Comparison of ENCODE assay signal across 8 cellular contexts in genomic region chr2:28366496-28367282, GRCh38. TPM values are rescaled to one million over a fixed set of nuclear protein-coding genes. Genes with fewer than 3 reads are reported as not detected.
A peak's percentile ranks its signal among the peaks of the same experiment; 100 is the strongest.
DNase-seq lines count a peak whose midpoint lies in the region; ATAC-seq and TF ChIP-seq lines count a peak whose summit lies in the region.

No MANE protein-coding gene starts in this region.

- H3K9me3 Mint-ChIP-seq in activated CD4-positive, alpha-beta memory T cell treated with anti-CD3 and anti-CD28 coated beads, Interleukin-2, amount 10 ng/mL, durations not matched to agents 7 days and 5 days: no peaks in the 10 kb centered on the region
- H3K9me3 Mint-ChIP-seq in stimulated activated memory B cell treated with anti-CD40 and anti-IgM and Interleukin-4, amounts not matched to agents 10 μg/mL and 1 μg/mL and 100 μg/mL, for 72 hours: no peaks in the 10 kb centered on the region
- peaks cover 1% of the 10 kb centered on the region for H3K9me3 Mint-ChIP-seq in glutamatergic neuron (ENCODE audit: unreplicated experiment)

- no peaks in the 10 kb centered on the region for H3K36me3 ChIP-seq in MM.1S (replicated peaks; ENCODE audit: insufficient read depth, low read length)

- CTCF ChIA-PET in activated CD4-positive, alpha-beta memory T cell treated with anti-CD3 and anti-CD28 coated beads, Interleukin-2, amount 10 ng/mL, durations not matched to agents 7 days and 5 days (lab: Charles Lee): interaction anchor here (1.0 to 2.0 kb wide), 2 partner anchors 18 to 24 kb away, joined by 3 to 8 read pairs; no protein-coding TSS in a partner anchor
- CTCF ChIA-PET in HEK293T (lab: Yijun Ruan, JAX): no interaction called here

- no peaks in the 10 kb centered on the region for H3K27me3 ChIP-seq in MM.1S (replicated peaks; ENCODE audit: insufficient read depth, low read length)

- no peaks in the 10 kb centered on the region for H3K79me2 ChIP-seq in MM.1S (ENCODE audit: low read length)

- no peak overlapping the region; the same call in 1 of the 2 replicates for H3K4me2 ChIP-seq in MM.1S (ENCODE audit: low read depth, low read length)

- H3K9me2 ChIP-seq in MM.1S (replicated peaks; ENCODE audit: insufficient read depth, low read length): no peaks in the 10 kb centered on the region

- intact Hi-C loops in left cardiac atrium (cut with DNase I): no loop called here

- H3K4me3 ChIP-seq in MM.1S (ENCODE audit: low read length): no peak overlapping the region

- no peaks in the 10 kb centered on the region for H3F3A ChIP-seq in MM.1S (ENCODE audit: insufficient read depth, low read length)

- no peak overlapping the region for H2AFZ ChIP-seq in MM.1S (ENCODE audit: low read length)

- H3K9me3 ChIP-seq in MM.1S (replicated peaks; ENCODE audit: insufficient read depth, low read length): no peaks in the 10 kb centered on the region

- POLR2A ChIA-PET in activated CD4-positive, alpha-beta memory T cell treated with anti-CD3 and anti-CD28 coated beads, Interleukin-2, amount 10 ng/mL, durations not matched to agents 7 days and 5 days (lab: Charles Lee): interaction anchor here (0.8 to 8.2 kb wide), 7 partner anchors 10 to 115 kb away, joined by 3 to 65 read pairs (median 8); partner anchors contain the start of gene FOSL2
- POLR2A ChIA-PET in HEK293T (lab: Yijun Ruan, JAX): no interaction called here

- DNase-seq in MM.1S: peak; percentile 34
- peak; percentile 83 for DNase-seq in activated CD4-positive, alpha-beta memory T cell treated with anti-CD3 and anti-CD28 coated beads, Interleukin-2, amount 10 ng/mL, durations not matched to agents 7 days and 5 days
- DNase-seq in left cardiac atrium: no peak
- DNase-seq in GM19240 (ENCODE audit: insufficient read length, low spot score): no peak
- DNase-seq in HEK293T (ENCODE audit: extremely low spot score): no peak
- DNase-seq in glutamatergic neuron: no peak

- peak overlapping the region; percentile 52 for H3K4me3 Mint-ChIP-seq in activated CD4-positive, alpha-beta memory T cell treated with anti-CD3 and anti-CD28 coated beads, Interleukin-2, amount 10 ng/mL, durations not matched to agents 7 days and 5 days
- no peak overlapping the region for H3K4me3 Mint-ChIP-seq in stimulated activated memory B cell treated with anti-CD40 and anti-IgM and Interleukin-4, amounts not matched to agents 10 μg/mL and 1 μg/mL and 100 μg/mL, for 72 hours
- H3K4me3 Mint-ChIP-seq in glutamatergic neuron (ENCODE audit: unreplicated experiment): no peak overlapping the region

- peaks cover 4% of the 10 kb centered on the region for H3K27me3 Mint-ChIP-seq in activated CD4-positive, alpha-beta memory T cell treated with anti-CD3 and anti-CD28 coated beads, Interleukin-2, amount 10 ng/mL, durations not matched to agents 7 days and 5 days
- H3K27me3 Mint-ChIP-seq in stimulated activated memory B cell treated with anti-CD40 and anti-IgM and Interleukin-4, amounts not matched to agents 10 μg/mL and 1 μg/mL and 100 μg/mL, for 72 hours: peaks cover 47% of the 10 kb centered on the region
- H3K27me3 Mint-ChIP-seq in glutamatergic neuron (ENCODE audit: unreplicated experiment): peaks cover 2% of the 10 kb centered on the region

- H3K27ac Mint-ChIP-seq in activated CD4-positive, alpha-beta memory T cell treated with anti-CD3 and anti-CD28 coated beads, Interleukin-2, amount 10 ng/mL, durations not matched to agents 7 days and 5 days: peak overlapping the region; percentile 86
- H3K27ac Mint-ChIP-seq in stimulated activated memory B cell treated with anti-CD40 and anti-IgM and Interleukin-4, amounts not matched to agents 10 μg/mL and 1 μg/mL and 100 μg/mL, for 72 hours: no peak overlapping the region
- H3K27ac Mint-ChIP-seq in glutamatergic neuron (ENCODE audit: unreplicated experiment): no peak overlapping the region

- H3K27ac ChIP-seq in MM.1S (ENCODE audit: low read length): no peak overlapping the region

- no peaks in the 10 kb centered on the region for H3K4me1 ChIP-seq in MM.1S (ENCODE audit: low read length)

- peak; percentile 62 to 67 for ATAC-seq in left cardiac atrium
- ATAC-seq in stimulated activated memory B cell treated with anti-CD40 and anti-IgM and Interleukin-4, amounts not matched to agents 10 μg/mL and 1 μg/mL and 100 μg/mL, for 72 hours: peak; percentile 57
- no peak for ATAC-seq in GM18867 (IDR thresholded peaks at IDR 0.05; ENCODE audit: unreplicated experiment)

- no peak overlapping the region for H3K9ac ChIP-seq in MM.1S (ENCODE audit: low read length)

- H4K20me1 ChIP-seq in MM.1S (ENCODE audit: insufficient read depth, low read length): no peaks in the 10 kb centered on the region

- peaks cover 7% of the 10 kb centered on the region for H3K36me3 Mint-ChIP-seq in activated CD4-positive, alpha-beta memory T cell treated with anti-CD3 and anti-CD28 coated beads, Interleukin-2, amount 10 ng/mL, durations not matched to agents 7 days and 5 days (ENCODE audit: low read depth)
- no peaks in the 10 kb centered on the region for H3K36me3 Mint-ChIP-seq in stimulated activated memory B cell treated with anti-CD40 and anti-IgM and Interleukin-4, amounts not matched to agents 10 μg/mL and 1 μg/mL and 100 μg/mL, for 72 hours
- no peaks in the 10 kb centered on the region for H3K36me3 Mint-ChIP-seq in glutamatergic neuron (ENCODE audit: unreplicated experiment)

- H3K4me1 Mint-ChIP-seq in activated CD4-positive, alpha-beta memory T cell treated with anti-CD3 and anti-CD28 coated beads, Interleukin-2, amount 10 ng/mL, durations not matched to agents 7 days and 5 days: peaks cover 69% of the 10 kb centered on the region
- peaks cover 13% of the 10 kb centered on the region for H3K4me1 Mint-ChIP-seq in stimulated activated memory B cell treated with anti-CD40 and anti-IgM and Interleukin-4, amounts not matched to agents 10 μg/mL and 1 μg/mL and 100 μg/mL, for 72 hours
- H3K4me1 Mint-ChIP-seq in glutamatergic neuron (ENCODE audit: low read depth, unreplicated experiment): no peaks in the 10 kb centered on the region

- TF ChIP-seq CTCF in MM.1S (IDR thresholded peaks at IDR 0.05; ENCODE audit: low read length) (no peak), glutamatergic neuron (IDR thresholded peaks at IDR 0.05; ENCODE audit: partially characterized antibody, unreplicated experiment) (no peak)

TF ChIP-seq in HEK293T, 16 proteins besides CTCF, POLR2A, EP300 and RAD21:
- TF ChIP-seq ZNF384 (IDR thresholded peaks at IDR 0.05): no peak
- no peak for TF ChIP-seq FOXM1 (IDR thresholded peaks at IDR 0.05; ENCODE audit: borderline replicate concordance)
- TF ChIP-seq PKNOX1 (IDR thresholded peaks at IDR 0.05): no peak
- TF ChIP-seq FOXA1 (IDR thresholded peaks at IDR 0.05): no peak
- TF ChIP-seq NFRKB (IDR thresholded peaks at IDR 0.05): no peak
- no peak for TF ChIP-seq BHLHE40 (IDR thresholded peaks at IDR 0.05; ENCODE audit: borderline replicate concordance)
- no peak for TF ChIP-seq L3MBTL2 (conservative IDR thresholded peaks at IDR 0.05)
- TF ChIP-seq LEF1 (IDR thresholded peaks at IDR 0.05; ENCODE audit: borderline replicate concordance): no peak

RNA-seq across cellular contexts. Expression of gene FOSL2, which starts 26.0 kb away (rescaled TPM):
- total RNA-seq in activated CD4-positive, alpha-beta memory T cell treated with anti-CD3 and anti-CD28 coated beads, Interleukin-2, amount 10 ng/mL, durations not matched to agents 7 days and 5 days: 100 to 1,000 TPM in 1 of 2 experiments, 10 to 100 TPM in 1; 96.4 to 100 TPM
- total RNA-seq in left cardiac atrium (100 to 1,000 TPM in 1 of 2 donors, 10 to 100 TPM in 1; 66.6 to 140 TPM), glutamatergic neuron (ENCODE audit: unreplicated experiment) (2.6 TPM)

Comparison
In these comparisons a context has a peak if more than half of its experiments do, and no peak if none do; other contexts are left out.
1. DNase-seq: peak in MM.1S (single experiment) and activated CD4-positive, alpha-beta memory T cell treated with anti-CD3 and anti-CD28 coated beads, Interleukin-2, amount 10 ng/mL, durations not matched to agents 7 days and 5 days (single experiment); none in left cardiac atrium (single experiment), GM19240 (single experiment), HEK293T (single experiment) and glutamatergic neuron (single experiment).
2. RNA of gene FOSL2, which starts 26.0 kb away (total RNA-seq): 66.6 to 140 TPM in left cardiac atrium and 96.4 to 100 TPM in activated CD4-positive, alpha-beta memory T cell treated with anti-CD3 and anti-CD28 coated beads, Interleukin-2, amount 10 ng/mL, durations not matched to agents 7 days and 5 days; 2.6 TPM in glutamatergic neuron (single experiment); every median in the first group is over 10 times any median in the second.